Comparison of ENCODE assay signal across 2 cellular contexts in the genomic region with DNA sequence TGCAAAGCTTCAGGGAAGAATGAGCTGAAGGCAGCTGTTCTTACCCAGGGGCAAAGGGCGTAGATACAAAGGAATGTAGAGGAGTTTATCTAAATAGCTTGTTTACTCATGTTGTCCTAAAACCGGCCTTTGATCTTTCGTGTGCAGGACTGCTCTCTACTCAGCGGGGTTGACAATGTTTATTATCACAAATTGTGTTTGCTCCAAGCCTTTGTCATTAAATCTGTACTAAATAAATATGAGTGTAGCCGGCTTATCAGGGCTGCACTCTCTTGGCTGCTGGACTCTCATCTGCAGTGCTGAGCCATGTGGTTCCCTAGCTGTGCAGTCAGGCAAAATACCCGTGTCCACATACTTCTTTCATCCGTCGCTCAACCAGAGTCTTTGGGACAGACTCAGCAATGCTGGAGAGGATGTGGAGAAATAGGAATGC.
TF ChIP-seq lines count a peak whose summit lies in the region.

No MANE protein-coding gene starts in this region.

TF ChIP-seq in HEK293, 187 proteins besides CTCF, POLR2A, EP300 and RAD21 (continued from another document):
- TF ChIP-seq, protein P1, sequence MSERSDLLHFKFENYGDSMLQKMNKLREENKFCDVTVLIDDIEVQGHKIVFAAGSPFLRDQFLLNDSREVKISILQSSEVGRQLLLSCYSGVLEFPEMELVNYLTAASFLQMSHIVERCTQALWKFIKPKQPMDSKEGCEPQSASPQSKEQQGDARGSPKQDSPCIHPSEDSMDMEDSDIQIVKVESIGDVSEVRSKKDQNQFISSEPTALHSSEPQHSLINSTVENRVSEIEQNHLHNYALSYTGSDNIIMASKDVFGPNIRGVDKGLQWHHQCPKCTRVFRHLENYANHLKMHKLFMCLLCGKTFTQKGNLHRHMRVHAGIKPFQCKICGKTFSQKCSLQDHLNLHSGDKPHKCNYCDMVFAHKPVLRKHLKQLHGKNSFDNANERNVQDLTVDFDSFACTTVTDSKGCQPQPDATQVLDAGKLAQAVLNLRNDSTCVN (tag by site-specific recombination; optimal IDR thresholded peaks at IDR 0.05): no peak
- TF ChIP-seq SALL2 (tag by site-specific recombination; IDR thresholded peaks at IDR 0.05; ENCODE audit: borderline replicate concordance): no peak
- TF ChIP-seq GFI1B (tag by site-specific recombination; IDR thresholded peaks at IDR 0.05): peak; percentile 80
- no peak for TF ChIP-seq KLF16 (tag by site-specific recombination; IDR thresholded peaks at IDR 0.05)
- TF ChIP-seq PBX3 (CRISPR knock-in tag; IDR thresholded peaks at IDR 0.05): no peak
- 0 out of 2 replicates have a peak, but pooled peaks have one; percentile 2 for TF ChIP-seq SCRT1 (tag by site-specific recombination; IDR thresholded peaks at IDR 0.05; ENCODE audit: borderline replicate concordance)
- TF ChIP-seq ZIC2 (tag by site-specific recombination; IDR thresholded peaks at IDR 0.05): peak; percentile 42; the same call in 1 of the 2 replicates
- TF ChIP-seq, protein P2, sequence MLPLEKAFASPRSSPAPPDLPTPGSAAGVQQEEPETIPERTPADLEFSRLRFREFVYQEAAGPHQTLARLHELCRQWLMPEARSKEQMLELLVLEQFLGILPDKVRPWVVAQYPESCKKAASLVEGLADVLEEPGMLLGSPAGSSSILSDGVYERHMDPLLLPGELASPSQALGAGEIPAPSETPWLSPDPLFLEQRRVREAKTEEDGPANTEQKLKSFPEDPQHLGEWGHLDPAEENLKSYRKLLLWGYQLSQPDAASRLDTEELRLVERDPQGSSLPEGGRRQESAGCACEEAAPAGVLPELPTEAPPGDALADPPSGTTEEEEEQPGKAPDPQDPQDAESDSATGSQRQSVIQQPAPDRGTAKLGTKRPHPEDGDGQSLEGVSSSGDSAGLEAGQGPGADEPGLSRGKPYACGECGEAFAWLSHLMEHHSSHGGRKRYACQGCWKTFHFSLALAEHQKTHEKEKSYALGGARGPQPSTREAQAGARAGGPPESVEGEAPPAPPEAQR (tag by site-specific recombination; IDR thresholded peaks at IDR 0.05): no peak
- TF ChIP-seq ZNF394 (tag by site-specific recombination; IDR thresholded peaks at IDR 0.05; ENCODE audit: borderline replicate concordance): no peak
- no peak for TF ChIP-seq ZNF701 (tag by site-specific recombination; IDR thresholded peaks at IDR 0.05)
- no peak for TF ChIP-seq ZBTB20 (tag by site-specific recombination; IDR thresholded peaks at IDR 0.05)
- TF ChIP-seq ZNF23 (tag by site-specific recombination; IDR thresholded peaks at IDR 0.05; ENCODE audit: borderline replicate concordance): no peak
- no peak for TF ChIP-seq ZNF391 (tag by site-specific recombination; IDR thresholded peaks at IDR 0.05; ENCODE audit: borderline replicate concordance, low read depth)
- TF ChIP-seq, protein P3, sequence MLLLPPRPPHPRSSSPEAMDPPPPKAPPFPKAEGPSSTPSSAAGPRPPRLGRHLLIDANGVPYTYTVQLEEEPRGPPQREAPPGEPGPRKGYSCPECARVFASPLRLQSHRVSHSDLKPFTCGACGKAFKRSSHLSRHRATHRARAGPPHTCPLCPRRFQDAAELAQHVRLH (tag by site-specific recombination; IDR thresholded peaks at IDR 0.05): no peak
- no peak for TF ChIP-seq ZNF837 (tag by site-specific recombination; IDR thresholded peaks at IDR 0.05)
- no peak for TF ChIP-seq HIC1 (tag by site-specific recombination; IDR thresholded peaks at IDR 0.05)
- TF ChIP-seq ZNF510 (tag by site-specific recombination; IDR thresholded peaks at IDR 0.05; ENCODE audit: insufficient replicate concordance): no peak
- peak; percentile 92; the same call in 1 of the 2 replicates for TF ChIP-seq TRIM28 (IDR thresholded peaks at IDR 0.05; ENCODE audit: borderline replicate concordance, low read length)
- TF ChIP-seq ZNF157 (tag by site-specific recombination; IDR thresholded peaks at IDR 0.05): no peak
- TF ChIP-seq ZNF433 (tag by site-specific recombination; IDR thresholded peaks at IDR 0.05; ENCODE audit: low read depth): no peak
- TF ChIP-seq ZBTB48 (tag by site-specific recombination; IDR thresholded peaks at IDR 0.05): no peak
- no peak for TF ChIP-seq ZNF175 (tag by site-specific recombination; IDR thresholded peaks at IDR 0.05)
- TF ChIP-seq REPIN1 (tag by site-specific recombination; IDR thresholded peaks at IDR 0.05; ENCODE audit: low read depth): no peak
- no peak for TF ChIP-seq RBAK (tag by site-specific recombination; IDR thresholded peaks at IDR 0.05)

TF ChIP-seq in HepG2, 621 proteins besides CTCF, POLR2A, EP300 and RAD21 (continued from another document and continues in another):
- TF ChIP-seq ZNF407 (CRISPR knock-in tag; IDR thresholded peaks at IDR 0.05; ENCODE audit: not compliant biosample characterization) (no peak), ZUFSP (CRISPR knock-in tag; IDR thresholded peaks at IDR 0.05; ENCODE audit: borderline replicate concordance) (no peak), CERS6 (CRISPR knock-in tag; IDR thresholded peaks at IDR 0.05) (no peak), PITX1 (CRISPR knock-in tag; IDR thresholded peaks at IDR 0.05) (peak; percentile 87), LCORL (IDR thresholded peaks at IDR 0.05) (0 out of 2 replicates have a peak, but pooled peaks have one; percentile 17), LCORL (CRISPR knock-in tag; IDR thresholded peaks at IDR 0.05) (peak; percentile 77), TBL1XR1 (IDR thresholded peaks at IDR 0.05; ENCODE audit: borderline replicate concordance, low read length, partially characterized antibody) (peak; percentile 51), MLLT10 (CRISPR knock-in tag; IDR thresholded peaks at IDR 0.05) (no peak), CEBPG (CRISPR knock-in tag; IDR thresholded peaks at IDR 0.05) (no peak), ZXDC (CRISPR knock-in tag; IDR thresholded peaks at IDR 0.05) (no peak), GTF3A (CRISPR knock-in tag; conservative IDR thresholded peaks at IDR 0.05) (no peak), ISL2 (CRISPR knock-in tag; IDR thresholded peaks at IDR 0.05) (peak; percentile 96), ZNF230 (CRISPR knock-in tag; IDR thresholded peaks at IDR 0.05) (no peak), KDM1A (CRISPR knock-in tag; IDR thresholded peaks at IDR 0.05) (peak; percentile 49; the same call in 1 of the 2 replicates)
- TF ChIP-seq, protein P4, sequence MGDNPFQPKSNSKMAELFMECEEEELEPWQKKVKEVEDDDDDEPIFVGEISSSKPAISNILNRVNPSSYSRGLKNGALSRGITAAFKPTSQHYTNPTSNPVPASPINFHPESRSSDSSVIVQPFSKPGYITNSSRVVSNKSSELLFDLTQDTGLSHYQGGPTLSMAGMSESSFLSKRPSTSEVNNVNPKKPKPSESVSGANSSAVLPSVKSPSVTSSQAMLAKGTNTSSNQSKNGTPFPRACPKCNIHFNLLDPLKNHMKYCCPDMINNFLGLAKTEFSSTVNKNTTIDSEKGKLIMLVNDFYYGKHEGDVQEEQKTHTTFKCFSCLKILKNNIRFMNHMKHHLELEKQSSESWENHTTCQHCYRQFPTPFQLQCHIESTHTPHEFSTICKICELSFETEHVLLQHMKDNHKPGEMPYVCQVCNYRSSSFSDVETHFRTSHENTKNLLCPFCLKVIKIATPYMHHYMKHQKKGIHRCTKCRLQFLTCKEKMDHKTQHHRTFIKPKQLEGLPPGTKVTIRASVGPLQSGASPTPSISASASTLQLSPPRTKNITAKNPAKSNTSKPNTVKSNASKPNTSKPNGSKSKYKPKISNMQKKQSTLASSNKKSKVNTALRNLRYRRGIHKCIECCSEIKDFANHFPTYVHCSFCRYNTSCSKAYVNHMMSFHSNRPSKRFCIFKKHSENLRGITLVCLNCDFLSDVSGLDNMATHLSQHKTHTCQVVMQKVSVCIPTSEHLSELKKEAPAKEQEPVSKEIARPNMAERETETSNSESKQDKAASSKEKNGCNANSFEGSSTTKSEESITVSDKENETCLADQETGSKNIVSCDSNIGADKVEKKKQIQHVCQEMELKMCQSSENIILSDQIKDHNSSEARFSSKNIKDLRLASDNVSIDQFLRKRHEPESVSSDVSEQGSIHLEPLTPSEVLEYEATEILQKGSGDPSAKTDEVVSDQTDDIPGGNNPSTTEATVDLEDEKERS (CRISPR knock-in tag; IDR thresholded peaks at IDR 0.05): peak; percentile 84; the same call in 1 of the 2 replicates
